9 cellular contexts compared by ENCODE assay signal in the genomic region with DNA sequence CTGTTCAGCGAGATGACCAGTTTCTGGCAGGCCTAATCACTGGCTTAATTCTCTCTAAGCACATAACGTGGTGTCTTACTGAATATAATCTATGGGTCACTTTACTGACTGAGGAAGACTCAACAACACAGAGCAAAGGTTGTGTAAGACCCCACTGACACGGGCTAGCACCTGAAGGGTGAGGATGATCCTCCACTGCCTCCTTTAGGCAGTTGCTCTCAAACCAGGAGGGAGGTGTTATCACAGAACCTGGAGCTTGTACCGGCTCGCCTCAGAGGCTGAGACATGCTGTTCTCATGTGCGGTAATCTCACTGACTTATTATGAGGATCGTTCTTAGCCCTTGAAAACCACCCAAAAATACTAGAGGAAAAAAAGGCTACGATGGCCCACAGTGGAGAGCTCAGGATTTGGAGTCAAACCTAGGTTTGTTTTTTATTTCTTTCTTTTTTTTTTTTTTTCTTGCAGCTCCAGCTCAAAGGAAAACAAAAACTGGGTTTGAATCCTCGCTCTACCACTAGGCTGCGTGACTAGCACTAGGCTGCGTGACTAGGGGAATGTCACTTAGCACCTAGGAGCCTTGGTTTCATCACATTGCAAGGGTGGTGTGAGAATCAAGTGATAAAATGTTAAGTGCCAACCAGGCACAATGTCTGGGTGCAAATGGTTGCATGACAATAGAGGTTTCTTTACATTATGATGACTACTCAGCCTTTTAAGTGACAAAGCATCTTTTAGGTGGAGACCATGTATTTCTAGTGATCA. TPM values are rescaled to one million over a fixed set of nuclear protein-coding genes. Genes with fewer than 3 reads are reported as not detected.
A peak's percentile ranks its signal among the peaks of the same experiment; 100 is the strongest.
DNase-seq lines count a peak whose midpoint lies in the region; ATAC-seq and TF ChIP-seq lines count a peak whose summit lies in the region.
"Had no signal": no experiment of that assay in that cellular context is flagged by ENCODE, and none has a peak within 500 bp of the region (broad histone marks: within the 10 kb centered on the region; RNA-seq: fewer than 3 reads in every experiment).

No MANE protein-coding gene starts in this region.

- no peak for TF ChIP-seq EP300 in suprapubic skin (IDR thresholded peaks at IDR 0.05)

- H3K36me3 ChIP-seq in suprapubic skin: no peaks in the 10 kb centered on the region

- no peaks in the 10 kb centered on the region for H3K27me3 Mint-ChIP-seq in activated T-cell treated with anti-CD3 and anti-CD28 coated beads, Interleukin-2, amount 50 U/mL, for 4 hours (ENCODE audit: low read depth)
- no peaks in the 10 kb centered on the region for H3K27me3 Mint-ChIP-seq in WTC11 (ENCODE audit: low read depth)

- DNase-seq in activated T-cell treated with anti-CD3 and anti-CD28 coated beads, Interleukin-2, amount 50 U/mL, for 4 hours: no peak
- no peak for DNase-seq in activated T-cell treated with anti-CD3 and anti-CD28 coated beads for 4 hours
- no peak for DNase-seq in WTC11 (ENCODE audit: low spot score)
- no peak for DNase-seq in right cardiac atrium
- no peak for DNase-seq in suprapubic skin (ENCODE audit: low spot score in 2 of 2)
- DNase-seq in germinal center (ENCODE audit: low spot score): no peak
- DNase-seq in NCI-H2227 treated with DMSO at 0.1 percent for 48 hours (lab: John Stamatoyannopoulos, UW): no peak
- DNase-seq: NCI-H82 had no signal

- intact Hi-C loops in right cardiac atrium (cut with DNase I): no loop called here

- H3K4me1 ChIP-seq in right cardiac atrium (ENCODE audit: control insufficient read depth, insufficient read depth, low read length) (peaks cover 4% of the 10 kb centered on the region), suprapubic skin (peaks cover 49% of the 10 kb centered on the region)

- POLR2A ChIA-PET in WTC11 (lab: Charles Lee): interaction anchor here (1.5 kb wide), 1 partner anchor 8 kb away, joined by 5 read pairs; no protein-coding TSS in a partner anchor

- no peaks in the 10 kb centered on the region for H3K9me3 Mint-ChIP-seq in activated T-cell treated with anti-CD3 and anti-CD28 coated beads, Interleukin-2, amount 50 U/mL, for 4 hours
- no peaks in the 10 kb centered on the region for H3K9me3 Mint-ChIP-seq in WTC11

- H3K27ac ChIP-seq in right cardiac atrium (ENCODE audit: low read length) (peak overlapping the region; percentile 79), suprapubic skin (peak overlapping the region; percentile 69)

- H3K4me3 Mint-ChIP-seq in activated T-cell treated with anti-CD3 and anti-CD28 coated beads, Interleukin-2, amount 50 U/mL, for 4 hours: peak overlapping the region; percentile 59
- H3K4me3 Mint-ChIP-seq in WTC11: no peak overlapping the region

- peaks cover 2% of the 10 kb centered on the region for H3K36me3 Mint-ChIP-seq in activated T-cell treated with anti-CD3 and anti-CD28 coated beads, Interleukin-2, amount 50 U/mL, for 4 hours (ENCODE audit: insufficient read depth)
- H3K36me3 Mint-ChIP-seq in WTC11: no peaks in the 10 kb centered on the region

- peak overlapping the region; percentile 64 for H3K27ac Mint-ChIP-seq in WTC11

- ATAC-seq in activated T-cell treated with anti-CD3 and anti-CD28 coated beads, Interleukin-2, amount 50 U/mL, for 4 hours: peak; percentile 44 to 57
- ATAC-seq in WTC11 (peak; percentile 73), right cardiac atrium (peak; percentile 40 to 42), HG03196 (IDR thresholded peaks at IDR 0.05; ENCODE audit: unreplicated experiment) (no peak)

- H3K9me3 ChIP-seq in right cardiac atrium (ENCODE audit: control insufficient read depth, low read length) (no peaks in the 10 kb centered on the region), suprapubic skin (no peaks in the 10 kb centered on the region)

- no peaks in the 10 kb centered on the region for H3K27me3 ChIP-seq in right cardiac atrium (ENCODE audit: control insufficient read depth, insufficient read depth)
- no peaks in the 10 kb centered on the region for H3K27me3 ChIP-seq in suprapubic skin

- TF ChIP-seq CTCF in WTC11 (IDR thresholded peaks at IDR 0.05) (no peak), suprapubic skin (IDR thresholded peaks at IDR 0.05) (no peak)

- no peak for TF ChIP-seq POLR2A in suprapubic skin (IDR thresholded peaks at IDR 0.05)

- H3K4me1 Mint-ChIP-seq in activated T-cell treated with anti-CD3 and anti-CD28 coated beads, Interleukin-2, amount 50 U/mL, for 4 hours (ENCODE audit: low read depth): peaks cover 58% of the 10 kb centered on the region
- peaks cover 16% of the 10 kb centered on the region for H3K4me1 Mint-ChIP-seq in WTC11

- H3K4me3 ChIP-seq in right cardiac atrium (ENCODE audit: low read length): no peak overlapping the region
- no peak overlapping the region for H3K4me3 ChIP-seq in suprapubic skin

- CTCF ChIA-PET in WTC11 (lab: Charles Lee): interaction anchor here (0.8 to 1.6 kb wide), 12 partner anchors 13 to 377 kb away, joined by 3 to 11 read pairs (median 4); no protein-coding TSS in a partner anchor

- 78% methylated on average over 11 of the region's 11 CpGs for WGBS in right cardiac atrium
- 78% methylated on average over 11 of the region's 11 CpGs for WGBS in suprapubic skin

TF ChIP-seq in WTC11, 78 proteins besides CTCF, POLR2A, EP300 and RAD21:
- no peak for TF ChIP-seq EMX1 (CRISPR knock-in tag; IDR thresholded peaks at IDR 0.05)
- no peak for TF ChIP-seq NR2C2 (CRISPR knock-in tag; IDR thresholded peaks at IDR 0.05)
- TF ChIP-seq ZNF121 (CRISPR knock-in tag; IDR thresholded peaks at IDR 0.05): no peak
- TF ChIP-seq ZNF232 (CRISPR knock-in tag; IDR thresholded peaks at IDR 0.05): no peak
- no peak for TF ChIP-seq TEAD4 (CRISPR knock-in tag; IDR thresholded peaks at IDR 0.05)
- TF ChIP-seq HMGA2 (CRISPR knock-in tag; IDR thresholded peaks at IDR 0.05): no peak
- TF ChIP-seq ZNF219 (CRISPR knock-in tag; IDR thresholded peaks at IDR 0.05; ENCODE audit: borderline replicate concordance): no peak
- TF ChIP-seq ZBTB21 (CRISPR knock-in tag; IDR thresholded peaks at IDR 0.05; ENCODE audit: borderline replicate concordance): no peak
- TF ChIP-seq FOXP1 (CRISPR knock-in tag; IDR thresholded peaks at IDR 0.05; ENCODE audit: borderline replicate concordance): no peak
- TF ChIP-seq ESRRA (CRISPR knock-in tag; IDR thresholded peaks at IDR 0.05; ENCODE audit: borderline replicate concordance): no peak
- no peak for TF ChIP-seq CBFB (CRISPR knock-in tag; IDR thresholded peaks at IDR 0.05; ENCODE audit: low read depth)
- TF ChIP-seq CREM (CRISPR knock-in tag; IDR thresholded peaks at IDR 0.05): no peak
- no peak for TF ChIP-seq ELF4 (CRISPR knock-in tag; IDR thresholded peaks at IDR 0.05; ENCODE audit: low read depth)
- TF ChIP-seq, protein P1, sequence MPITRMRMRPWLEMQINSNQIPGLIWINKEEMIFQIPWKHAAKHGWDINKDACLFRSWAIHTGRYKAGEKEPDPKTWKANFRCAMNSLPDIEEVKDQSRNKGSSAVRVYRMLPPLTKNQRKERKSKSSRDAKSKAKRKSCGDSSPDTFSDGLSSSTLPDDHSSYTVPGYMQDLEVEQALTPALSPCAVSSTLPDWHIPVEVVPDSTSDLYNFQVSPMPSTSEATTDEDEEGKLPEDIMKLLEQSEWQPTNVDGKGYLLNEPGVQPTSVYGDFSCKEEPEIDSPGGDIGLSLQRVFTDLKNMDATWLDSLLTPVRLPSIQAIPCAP (CRISPR knock-in tag; IDR thresholded peaks at IDR 0.05): no peak
- TF ChIP-seq, protein P2, sequence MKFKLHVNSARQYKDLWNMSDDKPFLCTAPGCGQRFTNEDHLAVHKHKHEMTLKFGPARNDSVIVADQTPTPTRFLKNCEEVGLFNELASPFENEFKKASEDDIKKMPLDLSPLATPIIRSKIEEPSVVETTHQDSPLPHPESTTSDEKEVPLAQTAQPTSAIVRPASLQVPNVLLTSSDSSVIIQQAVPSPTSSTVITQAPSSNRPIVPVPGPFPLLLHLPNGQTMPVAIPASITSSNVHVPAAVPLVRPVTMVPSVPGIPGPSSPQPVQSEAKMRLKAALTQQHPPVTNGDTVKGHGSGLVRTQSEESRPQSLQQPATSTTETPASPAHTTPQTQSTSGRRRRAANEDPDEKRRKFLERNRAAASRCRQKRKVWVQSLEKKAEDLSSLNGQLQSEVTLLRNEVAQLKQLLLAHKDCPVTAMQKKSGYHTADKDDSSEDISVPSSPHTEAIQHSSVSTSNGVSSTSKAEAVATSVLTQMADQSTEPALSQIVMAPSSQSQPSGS (CRISPR knock-in tag; IDR thresholded peaks at IDR 0.05; ENCODE audit: borderline replicate concordance, low read depth): no peak
- TF ChIP-seq, protein P3, sequence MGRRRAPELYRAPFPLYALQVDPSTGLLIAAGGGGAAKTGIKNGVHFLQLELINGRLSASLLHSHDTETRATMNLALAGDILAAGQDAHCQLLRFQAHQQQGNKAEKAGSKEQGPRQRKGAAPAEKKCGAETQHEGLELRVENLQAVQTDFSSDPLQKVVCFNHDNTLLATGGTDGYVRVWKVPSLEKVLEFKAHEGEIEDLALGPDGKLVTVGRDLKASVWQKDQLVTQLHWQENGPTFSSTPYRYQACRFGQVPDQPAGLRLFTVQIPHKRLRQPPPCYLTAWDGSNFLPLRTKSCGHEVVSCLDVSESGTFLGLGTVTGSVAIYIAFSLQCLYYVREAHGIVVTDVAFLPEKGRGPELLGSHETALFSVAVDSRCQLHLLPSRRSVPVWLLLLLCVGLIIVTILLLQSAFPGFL (CRISPR knock-in tag; IDR thresholded peaks at IDR 0.05; ENCODE audit: borderline replicate concordance): no peak
- TF ChIP-seq NFYB (CRISPR knock-in tag; conservative IDR thresholded peaks at IDR 0.05; ENCODE audit: low read depth): no peak
- no peak for TF ChIP-seq IRF2 (CRISPR knock-in tag; IDR thresholded peaks at IDR 0.05; ENCODE audit: borderline replicate concordance, low read depth)
- TF ChIP-seq, protein P4, sequence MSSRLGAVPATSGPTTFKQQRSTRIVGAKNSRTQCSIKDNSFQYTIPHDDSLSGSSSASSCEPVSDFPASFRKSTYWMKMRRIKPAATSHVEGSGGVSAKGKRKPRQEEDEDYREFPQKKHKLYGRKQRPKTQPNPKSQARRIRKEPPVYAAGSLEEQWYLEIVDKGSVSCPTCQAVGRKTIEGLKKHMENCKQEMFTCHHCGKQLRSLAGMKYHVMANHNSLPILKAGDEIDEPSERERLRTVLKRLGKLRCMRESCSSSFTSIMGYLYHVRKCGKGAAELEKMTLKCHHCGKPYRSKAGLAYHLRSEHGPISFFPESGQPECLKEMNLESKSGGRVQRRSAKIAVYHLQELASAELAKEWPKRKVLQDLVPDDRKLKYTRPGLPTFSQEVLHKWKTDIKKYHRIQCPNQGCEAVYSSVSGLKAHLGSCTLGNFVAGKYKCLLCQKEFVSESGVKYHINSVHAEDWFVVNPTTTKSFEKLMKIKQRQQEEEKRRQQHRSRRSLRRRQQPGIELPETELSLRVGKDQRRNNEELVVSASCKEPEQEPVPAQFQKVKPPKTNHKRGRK (CRISPR knock-in tag; IDR thresholded peaks at IDR 0.05; ENCODE audit: borderline replicate concordance): no peak

RNA-seq across cellular contexts. Expression of a gene that starts 28.1 kb away (rescaled TPM):
- 1 to 10 TPM; 1.3 to 1.5 (median 1.4) TPM for total RNA-seq in activated T-cell treated with anti-CD3 and anti-CD28 coated beads, Interleukin-2, amount 50 U/mL, for 4 hours
- total RNA-seq in WTC11 (2021): 6.6 to 9.4 TPM (median 9.1 TPM) in 3 replicates
- total RNA-seq in right cardiac atrium: 10 to 100 TPM in 3 of 4 donors, 1 to 10 TPM in 1; 9.0 to 17.3 (median 17.0) TPM
- 13.9 TPM for polyA plus RNA-seq in right cardiac atrium
- total RNA-seq in suprapubic skin: 1 to 10 TPM; 2.9 to 5.8 (median 4.4) TPM
